Comparison of ENCODE assay signal across 1 cellular context in the genomic region with DNA sequence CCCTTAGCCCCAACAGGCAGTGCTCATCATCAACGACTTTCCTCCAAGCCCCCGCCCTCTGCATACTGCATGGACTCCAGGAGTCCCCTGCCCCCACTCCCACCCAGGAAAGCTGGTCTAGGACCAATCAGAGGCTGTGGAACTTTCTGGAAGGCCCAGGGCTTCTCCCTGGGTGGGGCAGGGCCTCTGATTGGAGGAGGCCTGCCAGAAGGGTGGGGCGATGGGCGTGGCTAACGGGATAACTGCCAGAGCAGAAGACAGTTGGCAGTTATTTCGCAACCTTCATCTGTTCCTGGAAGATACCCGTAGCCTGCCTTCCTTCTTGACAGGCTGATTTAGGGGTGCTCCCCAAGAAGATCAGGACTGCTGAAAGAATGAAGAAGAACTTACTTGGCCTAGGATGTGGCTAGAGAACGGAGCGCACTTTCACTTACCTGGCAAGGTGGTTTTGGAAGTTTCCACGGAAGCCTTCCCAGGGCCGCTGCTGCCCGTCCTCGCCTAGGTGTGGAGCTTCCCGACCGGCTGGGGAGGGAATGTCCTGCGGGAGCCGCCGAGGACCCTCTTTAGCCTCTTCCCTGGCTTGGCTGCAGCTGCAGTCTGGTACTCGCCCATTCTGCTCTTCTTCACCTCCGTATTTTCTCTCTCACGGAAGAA.
TF ChIP-seq lines count a peak whose summit lies in the region.

No MANE protein-coding gene starts in this region.

TF ChIP-seq in GM23338, 12 proteins besides CTCF, POLR2A, EP300 and RAD21 (continued from another document):
- TF ChIP-seq, protein P1, sequence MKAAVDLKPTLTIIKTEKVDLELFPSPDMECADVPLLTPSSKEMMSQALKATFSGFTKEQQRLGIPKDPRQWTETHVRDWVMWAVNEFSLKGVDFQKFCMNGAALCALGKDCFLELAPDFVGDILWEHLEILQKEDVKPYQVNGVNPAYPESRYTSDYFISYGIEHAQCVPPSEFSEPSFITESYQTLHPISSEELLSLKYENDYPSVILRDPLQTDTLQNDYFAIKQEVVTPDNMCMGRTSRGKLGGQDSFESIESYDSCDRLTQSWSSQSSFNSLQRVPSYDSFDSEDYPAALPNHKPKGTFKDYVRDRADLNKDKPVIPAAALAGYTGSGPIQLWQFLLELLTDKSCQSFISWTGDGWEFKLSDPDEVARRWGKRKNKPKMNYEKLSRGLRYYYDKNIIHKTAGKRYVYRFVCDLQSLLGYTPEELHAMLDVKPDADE (IDR thresholded peaks at IDR 0.05): no peak
- no peak for TF ChIP-seq STAT1 (IDR thresholded peaks at IDR 0.05; ENCODE audit: unreplicated experiment)
- no peak for TF ChIP-seq EZH2phosphoT487 (IDR thresholded peaks at IDR 0.05; ENCODE audit: unreplicated experiment)
- no peak for TF ChIP-seq JUNB (IDR thresholded peaks at IDR 0.05; ENCODE audit: unreplicated experiment)
- TF ChIP-seq ZNF331 (CRISPR knock-in tag; IDR thresholded peaks at IDR 0.05; ENCODE audit: low read depth): no peak
- no peak for TF ChIP-seq EZH2 (IDR thresholded peaks at IDR 0.05; ENCODE audit: low read depth, unreplicated experiment)
- TF ChIP-seq, protein P2, sequence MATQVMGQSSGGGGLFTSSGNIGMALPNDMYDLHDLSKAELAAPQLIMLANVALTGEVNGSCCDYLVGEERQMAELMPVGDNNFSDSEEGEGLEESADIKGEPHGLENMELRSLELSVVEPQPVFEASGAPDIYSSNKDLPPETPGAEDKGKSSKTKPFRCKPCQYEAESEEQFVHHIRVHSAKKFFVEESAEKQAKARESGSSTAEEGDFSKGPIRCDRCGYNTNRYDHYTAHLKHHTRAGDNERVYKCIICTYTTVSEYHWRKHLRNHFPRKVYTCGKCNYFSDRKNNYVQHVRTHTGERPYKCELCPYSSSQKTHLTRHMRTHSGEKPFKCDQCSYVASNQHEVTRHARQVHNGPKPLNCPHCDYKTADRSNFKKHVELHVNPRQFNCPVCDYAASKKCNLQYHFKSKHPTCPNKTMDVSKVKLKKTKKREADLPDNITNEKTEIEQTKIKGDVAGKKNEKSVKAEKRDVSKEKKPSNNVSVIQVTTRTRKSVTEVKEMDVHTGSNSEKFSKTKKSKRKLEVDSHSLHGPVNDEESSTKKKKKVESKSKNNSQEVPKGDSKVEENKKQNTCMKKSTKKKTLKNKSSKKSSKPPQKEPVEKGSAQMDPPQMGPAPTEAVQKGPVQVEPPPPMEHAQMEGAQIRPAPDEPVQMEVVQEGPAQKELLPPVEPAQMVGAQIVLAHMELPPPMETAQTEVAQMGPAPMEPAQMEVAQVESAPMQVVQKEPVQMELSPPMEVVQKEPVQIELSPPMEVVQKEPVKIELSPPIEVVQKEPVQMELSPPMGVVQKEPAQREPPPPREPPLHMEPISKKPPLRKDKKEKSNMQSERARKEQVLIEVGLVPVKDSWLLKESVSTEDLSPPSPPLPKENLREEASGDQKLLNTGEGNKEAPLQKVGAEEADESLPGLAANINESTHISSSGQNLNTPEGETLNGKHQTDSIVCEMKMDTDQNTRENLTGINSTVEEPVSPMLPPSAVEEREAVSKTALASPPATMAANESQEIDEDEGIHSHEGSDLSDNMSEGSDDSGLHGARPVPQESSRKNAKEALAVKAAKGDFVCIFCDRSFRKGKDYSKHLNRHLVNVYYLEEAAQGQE (IDR thresholded peaks at IDR 0.05; ENCODE audit: unreplicated experiment): no peak
- TF ChIP-seq, protein P3, sequence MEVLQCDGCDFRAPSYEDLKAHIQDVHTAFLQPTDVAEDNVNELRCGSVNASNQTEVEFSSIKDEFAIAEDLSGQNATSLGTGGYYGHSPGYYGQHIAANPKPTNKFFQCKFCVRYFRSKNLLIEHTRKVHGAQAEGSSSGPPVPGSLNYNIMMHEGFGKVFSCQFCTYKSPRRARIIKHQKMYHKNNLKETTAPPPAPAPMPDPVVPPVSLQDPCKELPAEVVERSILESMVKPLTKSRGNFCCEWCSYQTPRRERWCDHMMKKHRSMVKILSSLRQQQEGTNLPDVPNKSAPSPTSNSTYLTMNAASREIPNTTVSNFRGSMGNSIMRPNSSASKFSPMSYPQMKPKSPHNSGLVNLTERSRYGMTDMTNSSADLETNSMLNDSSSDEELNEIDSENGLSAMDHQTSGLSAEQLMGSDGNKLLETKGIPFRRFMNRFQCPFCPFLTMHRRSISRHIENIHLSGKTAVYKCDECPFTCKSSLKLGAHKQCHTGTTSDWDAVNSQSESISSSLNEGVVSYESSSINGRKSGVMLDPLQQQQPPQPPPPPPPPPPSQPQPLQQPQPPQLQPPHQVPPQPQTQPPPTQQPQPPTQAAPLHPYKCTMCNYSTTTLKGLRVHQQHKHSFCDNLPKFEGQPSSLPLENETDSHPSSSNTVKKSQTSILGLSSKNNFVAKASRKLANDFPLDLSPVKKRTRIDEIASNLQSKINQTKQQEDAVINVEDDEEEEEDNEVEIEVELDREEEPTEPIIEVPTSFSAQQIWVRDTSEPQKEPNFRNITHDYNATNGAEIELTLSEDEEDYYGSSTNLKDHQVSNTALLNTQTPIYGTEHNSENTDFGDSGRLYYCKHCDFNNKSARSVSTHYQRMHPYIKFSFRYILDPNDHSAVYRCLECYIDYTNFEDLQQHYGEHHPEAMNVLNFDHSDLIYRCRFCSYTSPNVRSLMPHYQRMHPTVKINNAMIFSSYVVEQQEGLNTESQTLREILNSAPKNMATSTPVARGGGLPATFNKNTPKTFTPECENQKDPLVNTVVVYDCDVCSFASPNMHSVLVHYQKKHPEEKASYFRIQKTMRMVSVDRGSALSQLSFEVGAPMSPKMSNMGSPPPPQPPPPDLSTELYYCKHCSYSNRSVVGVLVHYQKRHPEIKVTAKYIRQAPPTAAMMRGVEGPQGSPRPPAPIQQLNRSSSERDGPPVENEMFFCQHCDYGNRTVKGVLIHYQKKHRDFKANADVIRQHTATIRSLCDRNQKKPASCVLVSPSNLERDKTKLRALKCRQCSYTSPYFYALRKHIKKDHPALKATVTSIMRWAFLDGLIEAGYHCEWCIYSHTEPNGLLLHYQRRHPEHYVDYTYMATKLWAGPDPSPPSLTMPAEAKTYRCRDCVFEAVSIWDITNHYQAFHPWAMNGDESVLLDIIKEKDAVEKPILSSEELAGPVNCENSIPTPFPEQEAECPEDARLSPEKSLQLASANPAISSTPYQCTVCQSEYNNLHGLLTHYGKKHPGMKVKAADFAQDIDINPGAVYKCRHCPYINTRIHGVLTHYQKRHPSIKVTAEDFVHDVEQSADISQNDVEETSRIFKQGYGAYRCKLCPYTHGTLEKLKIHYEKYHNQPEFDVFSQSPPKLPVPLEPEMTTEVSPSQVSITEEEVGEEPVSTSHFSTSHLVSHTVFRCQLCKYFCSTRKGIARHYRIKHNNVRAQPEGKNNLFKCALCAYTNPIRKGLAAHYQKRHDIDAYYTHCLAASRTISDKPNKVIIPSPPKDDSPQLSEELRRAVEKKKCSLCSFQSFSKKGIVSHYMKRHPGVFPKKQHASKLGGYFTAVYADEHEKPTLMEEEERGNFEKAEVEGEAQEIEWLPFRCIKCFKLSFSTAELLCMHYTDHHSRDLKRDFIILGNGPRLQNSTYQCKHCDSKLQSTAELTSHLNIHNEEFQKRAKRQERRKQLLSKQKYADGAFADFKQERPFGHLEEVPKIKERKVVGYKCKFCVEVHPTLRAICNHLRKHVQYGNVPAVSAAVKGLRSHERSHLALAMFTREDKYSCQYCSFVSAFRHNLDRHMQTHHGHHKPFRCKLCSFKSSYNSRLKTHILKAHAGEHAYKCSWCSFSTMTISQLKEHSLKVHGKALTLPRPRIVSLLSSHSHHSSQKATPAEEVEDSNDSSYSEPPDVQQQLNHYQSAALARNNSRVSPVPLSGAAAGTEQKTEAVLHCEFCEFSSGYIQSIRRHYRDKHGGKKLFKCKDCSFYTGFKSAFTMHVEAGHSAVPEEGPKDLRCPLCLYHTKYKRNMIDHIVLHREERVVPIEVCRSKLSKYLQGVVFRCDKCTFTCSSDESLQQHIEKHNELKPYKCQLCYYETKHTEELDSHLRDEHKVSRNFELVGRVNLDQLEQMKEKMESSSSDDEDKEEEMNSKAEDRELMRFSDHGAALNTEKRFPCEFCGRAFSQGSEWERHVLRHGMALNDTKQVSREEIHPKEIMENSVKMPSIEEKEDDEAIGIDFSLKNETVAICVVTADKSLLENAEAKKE (CRISPR knock-in tag; IDR thresholded peaks at IDR 0.05): no peak
- TF ChIP-seq POLR2AphosphoS5 (IDR thresholded peaks at IDR 0.05; ENCODE audit: low read depth): no peak
